ENCODE assay signal across 8 cellular contexts in genomic region chr18:47772374-47773248, GRCh38.
A peak's percentile ranks its signal among the peaks of the same experiment; 100 is the strongest.
DNase-seq lines count a peak whose midpoint lies in the region; ATAC-seq and TF ChIP-seq lines count a peak whose summit lies in the region.

No MANE protein-coding gene starts in this region.

- no peaks in the 10 kb centered on the region for H3K9me3 ChIP-seq in left ventricle myocardium inferior (replicated peaks)

- peaks cover 4% of the 10 kb centered on the region for H3K27me3 ChIP-seq in left ventricle myocardium inferior (ENCODE audit: low read depth)

- peak; percentile 76; the same call in 2 of the 3 replicates for ATAC-seq in SK-N-SH treated with all-trans-retinoic acid at 6 μM for 48 hours
- no peak for ATAC-seq in GM18873 (IDR thresholded peaks at IDR 0.05; ENCODE audit: low FRiP score, unreplicated experiment)

- no peak overlapping the region for H3K27ac ChIP-seq in left ventricle myocardium inferior (replicated peaks)
- no peak overlapping the region for H3K27ac ChIP-seq in caudate nucleus (ENCODE audit: low read depth, low read length)

- DNase-seq in GF-D8 (lab: John Stamatoyannopoulos, UW) = peak; percentile 32
- DNase-seq in Kasumi-1 (lab: John Stamatoyannopoulos, UW) = peak; percentile 60 to 63
- peak; percentile 75 for DNase-seq in activated naive CD4-positive, alpha-beta T cell treated with anti-CD3 and anti-CD28 coated beads for 36 hours
- peak; percentile 38 for DNase-seq in left ventricle myocardium inferior
- DNase-seq in stimulated activated CD4-positive, alpha-beta T cell treated with anti-CD3 and anti-CD28 coated beads, Interleukin-15, amount 100 ng/mL, for 24 hours = peak; percentile 76
- no peak for DNase-seq in caudate nucleus (lab: John Stamatoyannopoulos, UW)

- H3K36me3 Mint-ChIP-seq in activated naive CD4-positive, alpha-beta T cell treated with anti-CD3 and anti-CD28 coated beads for 36 hours (ENCODE audit: low read depth) = no peaks in the 10 kb centered on the region

- no peaks in the 10 kb centered on the region for H3K9me3 Mint-ChIP-seq in activated naive CD4-positive, alpha-beta T cell treated with anti-CD3 and anti-CD28 coated beads for 36 hours

- intact Hi-C loops in activated naive CD4-positive, alpha-beta T cell treated with anti-CD3 and anti-CD28 coated beads for 36 hours (cut with micrococcal nuclease) = loop anchor here (1.0 to 2.0 kb wide), 4 partner anchors 158 to 674 kb away; partner anchors contain the start of gene SMAD2
- intact Hi-C loops in left ventricle myocardium inferior (cut with micrococcal nuclease) = loop anchor here (5.0 kb wide), 1 partner anchor 250 kb away; no protein-coding TSS in a partner anchor

- no peak overlapping the region for H3K4me3 ChIP-seq in left ventricle myocardium inferior

- CTCF ChIA-PET in activated naive CD4-positive, alpha-beta T cell treated with anti-CD3 and anti-CD28 coated beads for 36 hours (lab: Charles Lee) = interaction anchor here (0.5 to 3.6 kb wide), 14 partner anchors 15 to 672 kb away, joined by 3 to 35 read pairs (median 4); no protein-coding TSS in a partner anchor

- H3K36me3 ChIP-seq in left ventricle myocardium inferior = no peaks in the 10 kb centered on the region

- peaks cover 4% of the 10 kb centered on the region for H3K27me3 Mint-ChIP-seq in activated naive CD4-positive, alpha-beta T cell treated with anti-CD3 and anti-CD28 coated beads for 36 hours (ENCODE audit: low read depth)

- peak; percentile 80 for TF ChIP-seq CTCF in left ventricle myocardium inferior (IDR thresholded peaks at IDR 0.05; ENCODE audit: borderline replicate concordance)

- H3K27ac Mint-ChIP-seq in activated naive CD4-positive, alpha-beta T cell treated with anti-CD3 and anti-CD28 coated beads for 36 hours = no peak overlapping the region

- no peaks in the 10 kb centered on the region for H3K4me1 ChIP-seq in left ventricle myocardium inferior

- no peak overlapping the region for H3K4me3 Mint-ChIP-seq in activated naive CD4-positive, alpha-beta T cell treated with anti-CD3 and anti-CD28 coated beads for 36 hours

- no peaks in the 10 kb centered on the region for H3K4me1 Mint-ChIP-seq in activated naive CD4-positive, alpha-beta T cell treated with anti-CD3 and anti-CD28 coated beads for 36 hours (ENCODE audit: low read depth)

TF ChIP-seq in SK-N-SH treated with all-trans-retinoic acid at 6 μM for 48 hours, 23 proteins besides CTCF, POLR2A, EP300 and RAD21:
- TF ChIP-seq ZC3H10 (CRISPR knock-in tag; IDR thresholded peaks at IDR 0.05) = no peak
- TF ChIP-seq PPARA (CRISPR knock-in tag; IDR thresholded peaks at IDR 0.05; ENCODE audit: borderline replicate concordance) = no peak
- TF ChIP-seq GLIS3 (CRISPR knock-in tag; IDR thresholded peaks at IDR 0.05) = no peak
- TF ChIP-seq, protein P1, sequence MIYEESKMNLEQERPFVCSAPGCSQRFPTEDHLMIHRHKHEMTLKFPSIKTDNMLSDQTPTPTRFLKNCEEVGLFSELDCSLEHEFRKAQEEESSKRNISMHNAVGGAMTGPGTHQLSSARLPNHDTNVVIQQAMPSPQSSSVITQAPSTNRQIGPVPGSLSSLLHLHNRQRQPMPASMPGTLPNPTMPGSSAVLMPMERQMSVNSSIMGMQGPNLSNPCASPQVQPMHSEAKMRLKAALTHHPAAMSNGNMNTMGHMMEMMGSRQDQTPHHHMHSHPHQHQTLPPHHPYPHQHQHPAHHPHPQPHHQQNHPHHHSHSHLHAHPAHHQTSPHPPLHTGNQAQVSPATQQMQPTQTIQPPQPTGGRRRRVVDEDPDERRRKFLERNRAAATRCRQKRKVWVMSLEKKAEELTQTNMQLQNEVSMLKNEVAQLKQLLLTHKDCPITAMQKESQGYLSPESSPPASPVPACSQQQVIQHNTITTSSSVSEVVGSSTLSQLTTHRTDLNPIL (CRISPR knock-in tag; IDR thresholded peaks at IDR 0.05; ENCODE audit: low read depth) = no peak
- no peak for TF ChIP-seq CSDC2 (CRISPR knock-in tag; IDR thresholded peaks at IDR 0.05)

Comparison
In these comparisons a context has a peak if more than half of its experiments do, and no peak if none do; other contexts are left out.
1. DNase-seq: peak in GF-D8 (single experiment), Kasumi-1 (2 of 2), activated naive CD4-positive, alpha-beta T cell treated with anti-CD3 and anti-CD28 coated beads for 36 hours (single experiment), left ventricle myocardium inferior (single experiment) and stimulated activated CD4-positive, alpha-beta T cell treated with anti-CD3 and anti-CD28 coated beads, Interleukin-15, amount 100 ng/mL, for 24 hours (single experiment); none in caudate nucleus (0 of 61).